In genomic region chr2:142241016-142241415, GRCh38 we compare ENCODE assay signal across 18 cellular contexts.
A peak's percentile ranks its signal among the peaks of the same experiment; 100 is the strongest.
DNase-seq lines count a peak whose midpoint lies in the region; ATAC-seq and TF ChIP-seq lines count a peak whose summit lies in the region.
"Had no signal": no experiment of that assay in that cellular context is flagged by ENCODE, and none has a peak within 500 bp of the region (broad histone marks: within the 10 kb centered on the region; RNA-seq: fewer than 3 reads in every experiment).

No MANE protein-coding gene starts in this region.

- H3K4me1 ChIP-seq in mammary epithelial cell (ENCODE audit: insufficient read depth, low read length): no peaks in the 10 kb centered on the region
- H3K4me1 ChIP-seq: Caco-2, HAP-1 had no signal

- ATAC-seq in GM21825 (IDR thresholded peaks at IDR 0.05; ENCODE audit: unreplicated experiment): no peak
- ATAC-seq in HG03095 (IDR thresholded peaks at IDR 0.05; ENCODE audit: unreplicated experiment): no peak
- ATAC-seq: GM12878 had no signal

- H3K27ac Mint-ChIP-seq in MCF 10A (ENCODE audit: low read depth, unreplicated experiment): no peak overlapping the region
- H3K27ac Mint-ChIP-seq: CD4-positive, alpha-beta memory T cell; HFFc6 had no signal

- POLR2A ChIA-PET in MCF 10A (lab: Yijun Ruan, JAX): no interaction called here

- H2AFZ ChIP-seq in mammary epithelial cell (ENCODE audit: low read depth, low read length): no peak overlapping the region

- no peaks in the 10 kb centered on the region for H3K9me3 ChIP-seq in mammary epithelial cell (replicated peaks; ENCODE audit: insufficient read depth, low read length)
- H3K9me3 ChIP-seq: Caco-2, HAP-1 had no signal

- H3K36me3 ChIP-seq in mammary epithelial cell (ENCODE audit: insufficient read depth, low read length): no peaks in the 10 kb centered on the region
- H3K36me3 ChIP-seq: HAP-1 had no signal

- H3K4me1 Mint-ChIP-seq in MCF 10A (ENCODE audit: insufficient read depth, unreplicated experiment): no peaks in the 10 kb centered on the region
- H3K4me1 Mint-ChIP-seq: CD4-positive, alpha-beta memory T cell had no signal

- in situ Hi-C loops in mammary epithelial cell (cut with MboI; ENCODE audit: low sequenced_read_pairs in 2 of 2): no loop called here

- H3K4me3 Mint-ChIP-seq in MCF 10A (ENCODE audit: unreplicated experiment): no peak overlapping the region
- H3K4me3 Mint-ChIP-seq: CD4-positive, alpha-beta memory T cell; HFFc6 had no signal

- no peak overlapping the region for H3K4me3 ChIP-seq in mammary epithelial cell (replicated peaks in 1 of 3; ENCODE audit: insufficient read depth in 1 of 3, low read depth in 2 of 3, low read length in 3 of 3)
- H3K4me3 ChIP-seq in epithelial cell of esophagus (ENCODE audit: low read length): no peak overlapping the region
- H3K4me3 ChIP-seq: GM12878, HAP-1 had no signal

- no peaks in the 10 kb centered on the region for H3K36me3 Mint-ChIP-seq in MCF 10A (ENCODE audit: insufficient read depth, unreplicated experiment)
- H3K36me3 Mint-ChIP-seq: CD4-positive, alpha-beta memory T cell had no signal

- no peaks in the 10 kb centered on the region for H3K9me3 Mint-ChIP-seq in MCF 10A (ENCODE audit: unreplicated experiment)

- no peaks in the 10 kb centered on the region for H3K27me3 Mint-ChIP-seq in MCF 10A (ENCODE audit: insufficient read depth, unreplicated experiment)
- H3K27me3 Mint-ChIP-seq: CD4-positive, alpha-beta memory T cell had no signal

- dilution Hi-C loops in mammary epithelial cell (cut with HindIII; ENCODE audit: low sequenced_read_pairs): no loop called here

- no peaks in the 10 kb centered on the region for H3K79me2 ChIP-seq in mammary epithelial cell (ENCODE audit: insufficient read depth, low read length)

- 44% methylated on average over 2 of the region's 2 CpGs for WGBS in mammary epithelial cell (ENCODE audit: low coverage, missing lambda C conversion rate)

- no peak overlapping the region for H3K4me2 ChIP-seq in mammary epithelial cell (ENCODE audit: insufficient read depth, low read depth, low read length)

- TF ChIP-seq CTCF in mammary epithelial cell (conservative IDR thresholded peaks at IDR 0.05 in 1 of 2, IDR thresholded peaks at IDR 0.05 in 1 of 2; ENCODE audit: extremely low read depth in 1 of 2, insufficient read depth in 1 of 2, low read depth in 1 of 2, low read length in 2 of 2): no peak
- TF ChIP-seq CTCF in MCF 10A (IDR thresholded peaks at IDR 0.05; ENCODE audit: unreplicated experiment): no peak
- no peak for TF ChIP-seq CTCF in epithelial cell of esophagus (IDR thresholded peaks at IDR 0.05; ENCODE audit: insufficient read depth, low read depth, low read length, missing control alignments)

- peak; percentile 19 for DNase-seq in mammary epithelial cell
- DNase-seq in MCF 10A (ENCODE audit: unreplicated experiment): no peak
- peak; percentile 4 for DNase-seq in NCI-H1048 (lab: John Stamatoyannopoulos, UW)
- peak; percentile 55 for DNase-seq in epithelial cell of esophagus (ENCODE audit: low read depth)
- DNase-seq in renal cortical epithelial cell (ENCODE audit: low read depth): peak; percentile 24
- DNase-seq in NK-92 treated with Interleukin-12 subunit alpha and Interleukin-12 subunit beta, amount 100 ng/mL, for 24 hours (lab: John Stamatoyannopoulos, UW): no peak
- DNase-seq: C1 segment of cervical spinal cord; Caco-2; CD4-positive, alpha-beta memory T cell; DMS79; EL; GDM1; GOT3 had no signal

- CTCF ChIA-PET in mammary epithelial cell (lab: Charles Lee; ENCODE audit: low non-redundant PET) (no interaction called here), MCF 10A (lab: Yijun Ruan, JAX) (no interaction called here)

- intact Hi-C loops in mammary epithelial cell (cut with micrococcal nuclease): no loop called here
- intact Hi-C loops in MCF 10A (cut with micrococcal nuclease): no loop called here

- no peak overlapping the region for H3K27ac ChIP-seq in mammary epithelial cell (ENCODE audit: insufficient read depth, low read depth, low read length)

- no peaks in the 10 kb centered on the region for H3K27me3 ChIP-seq in mammary epithelial cell (ENCODE audit: insufficient read depth, low read length)

- BruUV-seq in mammary epithelial cell (replicated peaks; lab: Mats Ljungman, UMichigan) (no TSS peak), MCF 10A (replicated peaks; lab: Mats Ljungman, UMichigan) (no TSS peak)

- H3K9ac ChIP-seq in mammary epithelial cell (ENCODE audit: insufficient read depth, low read length): no peak overlapping the region

- H4K20me1 ChIP-seq in mammary epithelial cell (ENCODE audit: insufficient read depth, low read length): no peaks in the 10 kb centered on the region

Comparison
In these comparisons a context has a peak if more than half of its experiments do, and no peak if none do; other contexts are left out.
1. DNase-seq: peak in mammary epithelial cell (single experiment), NCI-H1048 (single experiment), epithelial cell of esophagus (single experiment) and renal cortical epithelial cell (single experiment); none in MCF 10A (single experiment) and NK-92 treated with Interleukin-12 subunit alpha and Interleukin-12 subunit beta, amount 100 ng/mL, for 24 hours (single experiment).